In genomic region chr17:17280613-17281549, GRCh38 we compare ENCODE assay signal across 1 cellular context.
TF ChIP-seq lines count a peak whose summit lies in the region.

Gene COPS3 (minus strand): TSS chr17:17281246. CDS start chr17:17281186, 60 bp downstream.

TF ChIP-seq in A549, 52 proteins besides CTCF, POLR2A, EP300 and RAD21 (continued from another document):
- peak; percentile 48; the same call in 1 of the 2 replicates for TF ChIP-seq BHLHE40 (IDR thresholded peaks at IDR 0.05; ENCODE audit: low read depth, low read length)
- no peak for TF ChIP-seq NR3C1 (IDR thresholded peaks at IDR 0.05)
- peak; percentile 80 for TF ChIP-seq TFCP2L1 (CRISPR knock-in tag; IDR thresholded peaks at IDR 0.05)
- TF ChIP-seq FOXS1 (CRISPR knock-in tag; IDR thresholded peaks at IDR 0.05) = no peak
- TF ChIP-seq E2F6 (IDR thresholded peaks at IDR 0.05; ENCODE audit: borderline replicate concordance, low read depth) = peak; percentile 98
- TF ChIP-seq HOXA7 (CRISPR knock-in tag; IDR thresholded peaks at IDR 0.05) = no peak
- TF ChIP-seq GATA3 (IDR thresholded peaks at IDR 0.05; ENCODE audit: borderline replicate concordance) = peak; percentile 67
- TF ChIP-seq SMC3 (IDR thresholded peaks at IDR 0.05) = no peak
- TF ChIP-seq CBX8 (IDR thresholded peaks at IDR 0.05) = no peak
- TF ChIP-seq MAFK (IDR thresholded peaks at IDR 0.05; ENCODE audit: partially characterized antibody) = peak; percentile 94
- peak; percentile 90 for TF ChIP-seq PHF8 (IDR thresholded peaks at IDR 0.05; ENCODE audit: borderline replicate concordance, low read depth)
- peak; percentile 56 for TF ChIP-seq KDM5A (IDR thresholded peaks at IDR 0.05)
- no peak for TF ChIP-seq ESRRA (IDR thresholded peaks at IDR 0.05; ENCODE audit: borderline replicate concordance, low read length)
- TF ChIP-seq ZC3H11A (IDR thresholded peaks at IDR 0.05) = no peak
- TF ChIP-seq PBX3 (IDR thresholded peaks at IDR 0.05) = peak; percentile 90
- peak; percentile 84 for TF ChIP-seq RFX5 (IDR thresholded peaks at IDR 0.05)
- peak; percentile 80 for TF ChIP-seq REST (IDR thresholded peaks at IDR 0.05)
- TF ChIP-seq MAX (IDR thresholded peaks at IDR 0.05) = peak; percentile 95
- TF ChIP-seq BCL3 (IDR thresholded peaks at IDR 0.05) = peak; percentile 75; the same call in 1 of the 3 replicates
- TF ChIP-seq ZSCAN20 (CRISPR knock-in tag; IDR thresholded peaks at IDR 0.05) = no peak
- TF ChIP-seq HDAC2 (IDR thresholded peaks at IDR 0.05) = no peak
- no peak for TF ChIP-seq CEBPB (IDR thresholded peaks at IDR 0.05)
- 0 out of 2 replicates have a peak, but pooled peaks have one; percentile 38 for TF ChIP-seq ATOH8 (CRISPR knock-in tag; IDR thresholded peaks at IDR 0.05; ENCODE audit: low read depth)
